22 cellular contexts compared by ENCODE assay signal in the genomic region with DNA sequence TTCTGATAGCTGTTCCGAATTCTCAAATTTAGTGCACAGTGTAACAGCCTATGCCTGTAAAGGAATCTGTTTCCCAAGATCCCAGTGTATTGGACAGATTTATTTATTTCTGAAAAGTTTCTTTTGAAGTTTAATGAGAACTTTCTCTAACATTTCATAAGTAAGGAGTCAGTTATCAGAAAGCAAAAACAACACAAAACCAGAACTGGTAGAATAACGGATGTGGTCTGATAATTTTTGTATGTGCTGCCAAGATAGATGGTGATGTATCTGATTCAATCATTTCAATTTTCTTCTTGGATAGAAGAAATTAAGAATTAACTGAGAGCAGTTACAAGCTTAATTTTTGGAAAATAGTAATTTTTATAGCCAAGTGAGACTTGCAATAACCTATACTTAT.
DNase-seq lines count a peak whose midpoint lies in the region; ATAC-seq and TF ChIP-seq lines count a peak whose summit lies in the region.
"Had no signal": no experiment of that assay in that cellular context is flagged by ENCODE, and none has a peak within 500 bp of the region (broad histone marks: within the 10 kb centered on the region; RNA-seq: fewer than 3 reads in every experiment).

No MANE protein-coding gene starts in this region.

- H3K4me1 Mint-ChIP-seq in activated naive CD4-positive, alpha-beta T cell treated with anti-CD3 and anti-CD28 coated beads for 36 hours (ENCODE audit: low read depth) = peaks cover 53% of the 10 kb centered on the region
- H3K4me1 Mint-ChIP-seq in activated T-helper 17 cell treated with anti-CD3 and anti-CD28 coated beads, Interleukin-2, amount 50 U/mL, for 72 hours = peaks cover 24% of the 10 kb centered on the region
- H3K4me1 Mint-ChIP-seq in immature natural killer cell = peaks cover 25 to 34% of the 10 kb centered on the region in 2 donors
- H3K4me1 Mint-ChIP-seq: neural progenitor cell had no signal

- H2AFZ ChIP-seq in Loucy (ENCODE audit: low read length) = no peak overlapping the region
- H2AFZ ChIP-seq: neural progenitor cell had no signal

- no peaks in the 10 kb centered on the region for H4K20me1 ChIP-seq in Loucy (ENCODE audit: insufficient read depth, low read length, poor library complexity, severe bottlenecking)

- intact Hi-C loops in activated naive CD4-positive, alpha-beta T cell treated with anti-CD3 and anti-CD28 coated beads for 36 hours (cut with micrococcal nuclease) = loop anchor here (1.0 to 10.0 kb wide), 5 partner anchors 9 to 718 kb away; partner anchors contain the start of genes CD226 and RTTN

- H3K36me3 ChIP-seq in Loucy (ENCODE audit: insufficient read depth, low read length) = no peaks in the 10 kb centered on the region
- H3K36me3 ChIP-seq: BE2C, neural progenitor cell had no signal

- peak; percentile 37 for ATAC-seq in activated T-helper 17 cell treated with anti-CD3 and anti-CD28 coated beads, Interleukin-2, amount 50 U/mL, for 72 hours (replicated peaks)
- ATAC-seq: effector memory CD8-positive, alpha-beta T cell; left cardiac atrium; right cardiac atrium had no signal

- H3K9ac ChIP-seq in Loucy (ENCODE audit: low read depth, low read length, poor library complexity, severe bottlenecking) = no peak overlapping the region
- H3K9ac ChIP-seq: neural progenitor cell had no signal

- H3K79me2 ChIP-seq in Loucy (ENCODE audit: insufficient read depth, low read length) = no peaks in the 10 kb centered on the region

- no peaks in the 10 kb centered on the region for H3K27me3 Mint-ChIP-seq in activated naive CD4-positive, alpha-beta T cell treated with anti-CD3 and anti-CD28 coated beads for 36 hours (ENCODE audit: low read depth)
- no peaks in the 10 kb centered on the region for H3K27me3 Mint-ChIP-seq in activated T-helper 17 cell treated with anti-CD3 and anti-CD28 coated beads, Interleukin-2, amount 50 U/mL, for 72 hours
- peaks cover 0 to 2% (median 2%) of the 10 kb centered on the region in 3 donors for H3K27me3 Mint-ChIP-seq in immature natural killer cell (ENCODE audit: low read depth in 3 of 3)
- H3K27me3 Mint-ChIP-seq: effector memory CD8-positive, alpha-beta T cell; type B pancreatic cell had no signal

- peaks cover 3% of the 10 kb centered on the region for H3K36me3 Mint-ChIP-seq in activated naive CD4-positive, alpha-beta T cell treated with anti-CD3 and anti-CD28 coated beads for 36 hours (ENCODE audit: low read depth)
- no peaks in the 10 kb centered on the region for H3K36me3 Mint-ChIP-seq in activated T-helper 17 cell treated with anti-CD3 and anti-CD28 coated beads, Interleukin-2, amount 50 U/mL, for 72 hours (ENCODE audit: low read depth)
- no peaks in the 10 kb centered on the region for H3K36me3 Mint-ChIP-seq in immature natural killer cell
- H3K36me3 Mint-ChIP-seq: neural progenitor cell, type B pancreatic cell had no signal

- peak overlapping the region; percentile 92 for H3K27ac Mint-ChIP-seq in activated naive CD4-positive, alpha-beta T cell treated with anti-CD3 and anti-CD28 coated beads for 36 hours
- H3K27ac Mint-ChIP-seq in activated T-helper 17 cell treated with anti-CD3 and anti-CD28 coated beads, Interleukin-2, amount 50 U/mL, for 72 hours = no peak overlapping the region
- H3K27ac Mint-ChIP-seq in immature natural killer cell = peak overlapping the region in 2 of 6 donors; percentile 2 to 67
- H3K27ac Mint-ChIP-seq: effector memory CD8-positive, alpha-beta T cell; neural progenitor cell; type B pancreatic cell had no signal

- TF ChIP-seq CTCF in Loucy (conservative IDR thresholded peaks at IDR 0.05; ENCODE audit: low read length) = no peak
- TF ChIP-seq CTCF in foreskin fibroblast (IDR thresholded peaks at IDR 0.05; ENCODE audit: low read depth, low read length) = no peak

- H3K27me3 ChIP-seq in Loucy (ENCODE audit: insufficient read depth, low read length, poor library complexity, severe bottlenecking) = no peaks in the 10 kb centered on the region
- H3K27me3 ChIP-seq: BE2C, neural progenitor cell had no signal

- H3K9me3 ChIP-seq in Loucy (ENCODE audit: insufficient read depth, low read depth, low read length) = no peaks in the 10 kb centered on the region
- H3K9me3 ChIP-seq: BE2C had no signal

- H3K4me3 ChIP-seq in Loucy (ENCODE audit: low read length, poor library complexity, severe bottlenecking) = no peak overlapping the region
- H3K4me3 ChIP-seq in foreskin fibroblast (ENCODE audit: low read depth in 1 of 2, low read length in 2 of 2) = no peak overlapping the region
- H3K4me3 ChIP-seq: coronary artery, neural progenitor cell had no signal

- H3K4me1 ChIP-seq in Loucy (ENCODE audit: insufficient read depth, low read length, poor library complexity, severe bottlenecking) = peaks cover 13% of the 10 kb centered on the region
- H3K4me1 ChIP-seq: BE2C, neural progenitor cell had no signal

- peak overlapping the region; percentile 24 for H3K4me2 ChIP-seq in Loucy (ENCODE audit: low read depth, low read length, poor library complexity, severe bottlenecking)
- H3K4me2 ChIP-seq: neural progenitor cell had no signal

- H3K9me2 ChIP-seq in Loucy (replicated peaks; ENCODE audit: low read depth, low read length) = no peaks in the 10 kb centered on the region

- H3F3A ChIP-seq in Loucy (ENCODE audit: low read depth) = no peaks in the 10 kb centered on the region

- H3K4me3 Mint-ChIP-seq in activated naive CD4-positive, alpha-beta T cell treated with anti-CD3 and anti-CD28 coated beads for 36 hours = peak overlapping the region; percentile 63
- H3K4me3 Mint-ChIP-seq in activated T-helper 17 cell treated with anti-CD3 and anti-CD28 coated beads, Interleukin-2, amount 50 U/mL, for 72 hours = peak overlapping the region; percentile 24
- peak overlapping the region in 3 of 5 donors; percentile 6 to 28 (median 13) for H3K4me3 Mint-ChIP-seq in immature natural killer cell
- H3K4me3 Mint-ChIP-seq: neural progenitor cell, type B pancreatic cell had no signal

- CTCF ChIA-PET in activated naive CD4-positive, alpha-beta T cell treated with anti-CD3 and anti-CD28 coated beads for 36 hours (lab: Charles Lee) = no interaction called here

- peaks cover 6% of the 10 kb centered on the region for H3K9me3 Mint-ChIP-seq in activated naive CD4-positive, alpha-beta T cell treated with anti-CD3 and anti-CD28 coated beads for 36 hours
- H3K9me3 Mint-ChIP-seq in activated T-helper 17 cell treated with anti-CD3 and anti-CD28 coated beads, Interleukin-2, amount 50 U/mL, for 72 hours = no peaks in the 10 kb centered on the region
- H3K9me3 Mint-ChIP-seq in immature natural killer cell = peaks cover 0 to 2% (median 0%) of the 10 kb centered on the region in 6 donors
- H3K9me3 Mint-ChIP-seq: neural progenitor cell, type B pancreatic cell had no signal

- no peak for DNase-seq in activated naive CD4-positive, alpha-beta T cell treated with anti-CD3 and anti-CD28 coated beads for 36 hours
- no peak for DNase-seq in activated naive CD4-positive, alpha-beta T cell (lab: John Stamatoyannopoulos, UW)
- no peak for DNase-seq in immature natural killer cell
- DNase-seq in LoVo (ENCODE audit: low spot score) = no peak
- no peak for DNase-seq in foreskin fibroblast
- DNase-seq in NCI-H2107 (lab: John Stamatoyannopoulos, UW) = no peak
- DNase-seq: amygdala; BE2C; DMS79 treated with DMSO at 0.1 percent for 48 hours; effector memory CD8-positive, alpha-beta T cell; left cardiac atrium; NCI-H1092 treated with DMSO at 0.1 percent for 48 hours; NCI-H187 treated with DMSO at 0.1 percent for 48 hours; NCI-H526 treated with DMSO at 0.1 percent for 48 hours; posterior cingulate gyrus; right cardiac atrium; stimulated activated CD4-positive, alpha-beta T cell treated with anti-CD3 and anti-CD28 coated beads, Interleukin-2, amount 100 ng/mL, for 24 hours had no signal

Comparison
In these comparisons a context has a peak if more than half of its experiments do, and no peak if none do; other contexts are left out.
1. H3K4me3 Mint-ChIP-seq: peak in every context shown above with its lines; median percentile 63 in activated naive CD4-positive, alpha-beta T cell treated with anti-CD3 and anti-CD28 coated beads for 36 hours; 24 in activated T-helper 17 cell treated with anti-CD3 and anti-CD28 coated beads, Interleukin-2, amount 50 U/mL, for 72 hours; 13 in immature natural killer cell.